In the genomic region with DNA sequence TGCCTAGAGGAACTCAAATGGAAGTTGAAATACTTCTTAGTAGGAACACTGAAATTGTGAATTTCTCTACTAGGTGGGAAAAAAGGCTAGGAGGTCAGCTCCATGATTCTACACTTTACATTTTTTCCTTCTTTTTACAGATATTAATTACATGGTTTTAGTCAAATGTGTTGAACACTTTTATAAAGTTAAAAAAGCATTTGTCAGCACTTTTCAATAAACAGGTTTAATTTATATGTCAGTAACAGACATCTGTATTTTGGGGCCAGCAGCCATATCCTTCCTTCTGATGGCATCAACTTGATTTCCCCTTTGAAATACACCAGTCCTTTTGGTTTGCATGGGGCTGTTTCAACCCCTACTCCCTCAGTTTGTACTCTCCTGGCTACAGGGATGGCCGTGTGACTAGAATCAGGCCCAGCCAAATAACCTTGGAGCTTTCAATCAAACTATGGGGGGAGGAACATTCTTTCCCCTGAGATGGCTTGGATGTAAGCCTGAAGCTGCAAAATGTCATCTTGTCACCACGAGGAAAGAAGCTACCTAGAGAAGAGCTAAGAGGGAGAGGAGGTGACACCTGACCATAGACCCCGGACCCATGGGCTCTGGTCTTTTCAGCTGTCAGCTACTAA, we compare ENCODE assay signal across 15 cellular contexts.
"Had no signal": no experiment of that assay in that cellular context is flagged by ENCODE, and none has a peak within 500 bp of the region (broad histone marks: within the 10 kb centered on the region; RNA-seq: fewer than 3 reads in every experiment).

No MANE protein-coding gene starts in this region.

- FAIRE-seq: keratinocyte, urothelium cell line had no signal

- DNase-seq: cortex of kidney; dorsolateral prefrontal cortex; effector CD8-positive, alpha-beta T cell; foreskin melanocyte; immature natural killer cell; left lung; mesendoderm; naive thymus-derived CD4-positive, alpha-beta T cell; nephron progenitor cell; posterior cingulate gyrus; stimulated activated CD4-positive, alpha-beta T cell treated with anti-CD3 and anti-CD28 coated beads, Interleukin-2, amount 100 ng/mL, for 48 hours; stimulated activated naive CD8-positive, alpha-beta T cell treated with anti-CD3 and anti-CD28 coated beads, Interleukin-15, Interleukin-2, amounts not matched to agents 100 U/mL and 50 U/mL, for 24 hours; thyroid gland had no signal

- ATAC-seq: left lung; naive thymus-derived CD4-positive, alpha-beta T cell; stimulated activated naive CD8-positive, alpha-beta T cell treated with anti-CD3 and anti-CD28 coated beads, Interleukin-15, Interleukin-2, amounts not matched to agents 100 U/mL and 50 U/mL, for 24 hours had no signal
